ENCODE assay signal across 9 cellular contexts in the genomic region with DNA sequence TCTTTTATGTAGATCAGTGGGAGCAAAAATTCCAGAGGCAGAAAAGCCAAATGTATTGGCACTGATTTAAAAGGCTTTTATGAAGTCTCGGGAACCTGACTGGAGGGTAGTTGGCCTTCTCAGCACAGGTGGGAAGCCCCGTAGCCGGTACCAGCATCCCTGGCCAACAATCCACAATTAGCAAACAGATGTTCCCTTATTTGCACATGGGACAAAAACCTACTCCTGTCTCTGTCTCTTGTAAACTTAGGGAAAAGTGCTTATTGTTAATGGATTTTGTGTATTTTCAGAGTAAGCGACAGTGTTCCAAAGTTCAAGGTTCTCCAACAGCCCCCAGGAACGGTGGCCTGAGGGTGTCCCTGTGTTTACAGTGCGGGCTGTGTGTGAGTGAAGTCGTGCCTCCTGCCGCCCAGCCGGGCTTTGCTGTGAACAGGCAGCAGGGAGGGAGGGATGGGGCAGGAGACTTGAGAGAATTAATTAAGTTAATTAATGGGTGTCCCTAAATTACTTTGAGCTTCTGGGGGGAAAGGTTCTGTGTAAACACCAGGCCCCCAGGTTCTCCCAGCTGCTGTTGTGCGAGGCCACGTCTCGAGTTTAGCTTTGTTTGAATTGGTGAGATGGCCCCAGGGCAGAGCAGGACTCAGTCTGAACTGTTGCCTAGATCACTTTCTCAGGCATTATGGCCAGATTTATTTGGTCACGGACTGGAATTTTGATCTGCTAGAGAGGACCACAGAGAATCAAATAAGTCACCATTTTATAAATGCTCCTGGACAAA. TPM values are rescaled to one million over a fixed set of nuclear protein-coding genes. Genes with fewer than 3 reads are reported as not detected.
DNase-seq lines count a peak whose midpoint lies in the region; ATAC-seq and TF ChIP-seq lines count a peak whose summit lies in the region.
"Had no signal": no experiment of that assay in that cellular context is flagged by ENCODE, and none has a peak within 500 bp of the region (broad histone marks: within the 10 kb centered on the region; RNA-seq: fewer than 3 reads in every experiment).

No MANE protein-coding gene starts in this region.

- no peaks in the 10 kb centered on the region for H3K27me3 Mint-ChIP-seq in T-helper 17 cell
- H3K27me3 Mint-ChIP-seq: memory B cell had no signal

- no peaks in the 10 kb centered on the region for H3K27me3 ChIP-seq in right lobe of liver
- no peaks in the 10 kb centered on the region for H3K27me3 ChIP-seq in adrenal gland

- H3K9me3 ChIP-seq in T-helper 17 cell (ENCODE audit: control insufficient read depth, low read length, poor library complexity, severe bottlenecking): no peaks in the 10 kb centered on the region
- H3K9me3 ChIP-seq in right lobe of liver: no peaks in the 10 kb centered on the region
- no peaks in the 10 kb centered on the region for H3K9me3 ChIP-seq in adrenal gland (replicated peaks in 1 of 3)

- H3K4me1 Mint-ChIP-seq in T-helper 17 cell: peaks cover 29% of the 10 kb centered on the region

- H3K27ac ChIP-seq in 22Rv1 (peak overlapping the region; percentile 79), right lobe of liver (peak overlapping the region; percentile 60 to 74 (median 66)), adrenal gland (no peak overlapping the region)

- 12% methylated on average over 8 of the region's 13 CpGs for WGBS in right lobe of liver (ENCODE audit: insufficient coverage, low coverage, low lambda C conversion rate, missing lambda C conversion rate)
- 77 to 91% (median 86%) methylated on average over 11 to 13 of the region's 13 CpGs for WGBS in adrenal gland, 4 donors

- peak; percentile 32 for DNase-seq in ELR (ENCODE audit: low read depth)
- DNase-seq in T-helper 17 cell: no peak
- no peak for DNase-seq in right lobe of liver
- no peak for DNase-seq in adrenal gland

- H3K4me3 Mint-ChIP-seq in T-helper 17 cell: no peak overlapping the region
- H3K4me3 Mint-ChIP-seq: memory B cell had no signal

- H3K36me3 ChIP-seq in right lobe of liver (no peaks in the 10 kb centered on the region), adrenal gland (replicated peaks in 1 of 2) (no peaks in the 10 kb centered on the region)

- TF ChIP-seq POLR2A in right lobe of liver (IDR thresholded peaks at IDR 0.05) (no peak), adrenal gland (IDR thresholded peaks at IDR 0.05) (no peak)

- H3K4me3 ChIP-seq in right lobe of liver: peak overlapping the region in 2 of 3 donors; percentile 3 to 12
- H3K4me3 ChIP-seq in adrenal gland: no peak overlapping the region

- ATAC-seq in T-helper 17 cell (no peak), right lobe of liver (peak; percentile 22 to 64 (median 24)), GM19467 (IDR thresholded peaks at IDR 0.05; ENCODE audit: unreplicated experiment) (no peak), GM21619 (IDR thresholded peaks at IDR 0.05; ENCODE audit: unreplicated experiment) (no peak), HG02588 (IDR thresholded peaks at IDR 0.05; ENCODE audit: unreplicated experiment) (no peak)

- intact Hi-C loops in right lobe of liver (cut with DNase I) (no loop called here), adrenal gland (cut with DNase I) (no loop called here)

- no peaks in the 10 kb centered on the region for H3K36me3 Mint-ChIP-seq in T-helper 17 cell (ENCODE audit: low read depth)
- H3K36me3 Mint-ChIP-seq: memory B cell had no signal

- no peak for TF ChIP-seq CTCF in 22Rv1 (IDR thresholded peaks at IDR 0.05)
- no peak for TF ChIP-seq CTCF in right lobe of liver (IDR thresholded peaks at IDR 0.05)
- no peak for TF ChIP-seq CTCF in adrenal gland (IDR thresholded peaks at IDR 0.05)

- peak overlapping the region; percentile 63 for H3K27ac Mint-ChIP-seq in T-helper 17 cell
- H3K27ac Mint-ChIP-seq: memory B cell had no signal

- H3K4me1 ChIP-seq in right lobe of liver (peaks cover 0 to 36% (median 16%) of the 10 kb centered on the region in 4 donors), adrenal gland (replicated peaks in 1 of 2) (peaks cover 11 to 42% of the 10 kb centered on the region in 2 donors)

RNA-seq across cellular contexts. Expression of a gene that starts 3.9 kb away (rescaled TPM):
- total RNA-seq in T-helper 17 cell (10 to 100 TPM; 43.6 to 45.0 TPM), right lobe of liver (1 to 10 TPM; 3.2 to 7.4 (median 4.2) TPM), adrenal gland (10 to 100 TPM; 10.1 to 20.5 (median 16.1) TPM)
- polyA plus RNA-seq in adrenal gland: 1 to 10 TPM; 5.9 to 6.8 (median 6.6) TPM

Comparison
In these comparisons a context has a peak if more than half of its experiments do, and no peak if none do; other contexts are left out.
1. H3K27ac ChIP-seq: peak in 22Rv1 (single experiment) and right lobe of liver (3 of 3); none in adrenal gland (0 of 5).
2. ATAC-seq: peak in right lobe of liver (4 of 4); none in T-helper 17 cell (single experiment), GM19467 (single experiment), GM21619 (single experiment) and HG02588 (single experiment).
3. H3K4me3 ChIP-seq: peak in right lobe of liver (2 of 3); none in adrenal gland (0 of 4).